Comparison of ENCODE assay signal across 9 cellular contexts in the genomic region with DNA sequence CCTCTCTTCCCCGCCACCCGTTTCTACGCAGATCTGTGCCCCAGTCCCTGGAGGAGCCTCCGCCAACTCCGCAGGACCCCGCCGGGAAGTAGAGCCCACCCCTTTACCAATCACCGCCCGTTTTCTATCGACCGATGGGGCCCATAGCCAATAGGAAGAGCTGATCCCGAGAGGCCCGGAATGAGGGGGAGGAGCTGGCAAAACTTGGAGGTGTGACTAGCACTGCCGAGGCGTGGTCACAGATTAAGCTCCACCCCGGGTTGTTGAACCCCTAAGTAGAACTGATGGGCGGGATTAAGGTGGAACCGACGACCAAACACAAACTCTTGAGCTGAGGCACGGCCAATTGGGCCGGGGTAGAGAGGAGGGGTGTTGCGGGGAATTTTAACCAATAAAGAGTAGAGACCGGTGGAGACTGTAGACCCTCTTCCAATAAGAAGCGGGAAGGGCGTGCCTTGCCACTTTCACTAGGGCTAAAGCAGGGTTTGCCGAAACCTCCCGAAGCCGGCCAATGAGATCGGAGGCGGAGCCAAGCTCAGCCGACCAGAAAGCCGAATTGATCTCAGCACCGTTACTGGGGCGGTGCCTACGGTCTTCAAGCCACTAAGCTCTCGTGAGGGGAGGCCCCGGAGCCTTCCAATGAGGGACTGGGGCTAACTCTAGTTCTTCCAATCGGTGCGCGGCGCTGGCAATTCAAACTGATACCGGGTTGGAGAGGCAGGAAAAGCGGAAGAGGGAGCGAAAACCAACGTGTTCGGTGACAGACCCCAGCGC. TPM values are rescaled to one million over a fixed set of nuclear protein-coding genes. Genes with fewer than 3 reads are reported as not detected.
A peak's percentile ranks its signal among the peaks of the same experiment; 100 is the strongest.
DNase-seq lines count a peak whose midpoint lies in the region; ATAC-seq, FAIRE-seq and TF ChIP-seq lines count a peak whose summit lies in the region.
"Not testable (repeated sequence)": the region's sequence is repeated elsewhere in the genome, so short reads cannot be mapped to it uniquely, and the experiment has no call there.
"Had no signal": no experiment of that assay in that cellular context is flagged by ENCODE, and none has a peak within 500 bp of the region (broad histone marks: within the 10 kb centered on the region; RNA-seq: fewer than 3 reads in every experiment).

A gene (plus strand): TSS at position 691 of the 774 bp plus-strand sequence. CDS start 874 bp downstream, outside the sequence.
A gene (minus strand): TSS at position 45 of the 774 bp plus-strand sequence. CDS start 2,427 bp downstream, outside the sequence.

- FAIRE-seq in endothelial cell of umbilical vein (lab: Jason Lieb, UNC): peak; percentile 86

- DNase-seq in CD8-positive, alpha-beta T cell; activated CD8-positive, alpha-beta T cell treated with anti-CD3 and anti-CD28 coated beads for 36 hours; endothelial cell of umbilical vein (ENCODE audit: low read depth, low spot score); right lobe of liver: not testable (repeated sequence)

- H3K27ac Mint-ChIP-seq in CD8-positive, alpha-beta T cell; activated CD8-positive, alpha-beta T cell treated with anti-CD3 and anti-CD28 coated beads for 36 hours: not testable (repeated sequence)

- no CpG with 5 or more reads among the region's 47 CpGs for WGBS in right lobe of liver (ENCODE audit: insufficient coverage, low coverage, low lambda C conversion rate, missing lambda C conversion rate)

- H3K4me3 Mint-ChIP-seq in CD8-positive, alpha-beta T cell: peak within 1 kb of the TSS; percentile 55
- H3K4me3 Mint-ChIP-seq in activated CD8-positive, alpha-beta T cell treated with anti-CD3 and anti-CD28 coated beads for 36 hours: peak within 1 kb of the TSS; percentile 85

- intact Hi-C loops in CD8-positive, alpha-beta T cell (cut with DNase I, micrococcal nuclease); activated CD8-positive, alpha-beta T cell treated with anti-CD3 and anti-CD28 coated beads for 36 hours (cut with micrococcal nuclease); endothelial cell of umbilical vein (cut with micrococcal nuclease); right lobe of liver (cut with DNase I): not testable (repeated sequence)

- not testable (repeated sequence) for H3K27me3 ChIP-seq in CD8-positive, alpha-beta T cell (ENCODE audit: insufficient read depth, low read length); HUES48 (ENCODE audit: control insufficient read depth, insufficient read depth, low read length); endothelial cell of umbilical vein (ENCODE audit: control insufficient read depth in 2 of 2, insufficient read depth in 2 of 2, low read length in 2 of 2); right lobe of liver

- not testable (repeated sequence) for TF ChIP-seq CTCF in CD8-positive, alpha-beta T cell (IDR thresholded peaks at IDR 0.05); activated CD8-positive, alpha-beta T cell treated with anti-CD3 and anti-CD28 coated beads for 36 hours (IDR thresholded peaks at IDR 0.05); endothelial cell of umbilical vein (IDR thresholded peaks at IDR 0.05; ENCODE audit: extremely low read depth in 1 of 2, insufficient read depth in 1 of 2, low read depth in 1 of 2, low read length in 2 of 2); right lobe of liver (IDR thresholded peaks at IDR 0.05)

- not testable (repeated sequence) for H3K36me3 ChIP-seq in CD8-positive, alpha-beta T cell (ENCODE audit: insufficient read depth, low read length); HUES48 (ENCODE audit: control insufficient read depth, insufficient read depth, low read length); endothelial cell of umbilical vein (ENCODE audit: control insufficient read depth in 2 of 2, extremely low read depth in 1 of 2, insufficient read depth in 2 of 2, low read length in 2 of 2); right lobe of liver

- BruUV-seq in endothelial cell of umbilical vein (replicated peaks; lab: Mats Ljungman, UMichigan): not testable (repeated sequence)

- not testable (repeated sequence) for H3K27ac ChIP-seq in CD8-positive, alpha-beta T cell (ENCODE audit: low read depth, low read length); HUES48 (ENCODE audit: low read depth, low read length); endothelial cell of umbilical vein (ENCODE audit: insufficient read depth, low read depth, low read length); right lobe of liver
- peak within 1 kb of the TSS in 3 of 21 experiments; percentile 47 to 69 (median 60) for H3K27ac ChIP-seq in skin epidermis

- not testable (repeated sequence) for H4K20me1 ChIP-seq in endothelial cell of umbilical vein (replicated peaks; ENCODE audit: control insufficient read depth, extremely low read depth, insufficient read depth, low read length)

- POLR2A ChIA-PET in CD8-positive, alpha-beta T cell (lab: Charles Lee); activated CD8-positive, alpha-beta T cell treated with anti-CD3 and anti-CD28 coated beads for 36 hours (lab: Charles Lee); endothelial cell of umbilical vein (lab: Charles Lee): not testable (repeated sequence)

- not testable (repeated sequence) for H3K79me2 ChIP-seq in endothelial cell of umbilical vein (ENCODE audit: control insufficient read depth, insufficient read depth, low read length)

- not testable (repeated sequence) for H3K27me3 Mint-ChIP-seq in CD8-positive, alpha-beta T cell (ENCODE audit: low read depth); activated CD8-positive, alpha-beta T cell treated with anti-CD3 and anti-CD28 coated beads for 36 hours

- H3K9me3 Mint-ChIP-seq in CD8-positive, alpha-beta T cell; activated CD8-positive, alpha-beta T cell treated with anti-CD3 and anti-CD28 coated beads for 36 hours: not testable (repeated sequence)

- dilution Hi-C loops in endothelial cell of umbilical vein (cut with MboI; ENCODE audit: extremely low pct_ligation_motif_present, low sequenced_read_pairs): not testable (repeated sequence)

- not testable (repeated sequence) for H3K4me1 ChIP-seq in CD8-positive, alpha-beta T cell (ENCODE audit: insufficient read depth, low read length); HUES48 (ENCODE audit: control insufficient read depth, insufficient read depth, low read length); endothelial cell of umbilical vein (ENCODE audit: control insufficient read depth, extremely low read depth, insufficient read depth, low read length); right lobe of liver

- not testable (repeated sequence) for H3K4me3 ChIP-seq in CD8-positive, alpha-beta T cell (ENCODE audit: low read depth, low read length)
- H3K4me3 ChIP-seq in HUES48 (ENCODE audit: low read depth, low read length) (peak within 1 kb of the TSS; percentile 54; the same call in 1 of the 2 replicates), endothelial cell of umbilical vein (replicated peaks in 1 of 3; ENCODE audit: insufficient read depth in 1 of 3, low read depth in 1 of 3, low read length in 3 of 3) (peak within 1 kb of the TSS in 1 of 3 experiments; percentile 29), right lobe of liver (peak within 1 kb of the TSS; percentile 29 to 54 (median 38)), skin epidermis (peak within 1 kb of the TSS in 6 of 7 experiments; percentile 23 to 45 (median 37))

- peak; percentile 79 for ATAC-seq in CD8-positive, alpha-beta T cell
- ATAC-seq in GM19438 (IDR thresholded peaks at IDR 0.05; ENCODE audit: low read depth, unreplicated experiment): peak; percentile 74
- ATAC-seq in HG02852 (IDR thresholded peaks at IDR 0.05; ENCODE audit: unreplicated experiment): peak; percentile 83
- ATAC-seq in activated CD8-positive, alpha-beta T cell treated with anti-CD3 and anti-CD28 coated beads for 36 hours: peak; percentile 84
- ATAC-seq in right lobe of liver: peak; percentile 81 to 88 (median 84)

- CTCF ChIA-PET in CD8-positive, alpha-beta T cell (lab: Charles Lee); activated CD8-positive, alpha-beta T cell treated with anti-CD3 and anti-CD28 coated beads for 36 hours (lab: Charles Lee); endothelial cell of umbilical vein (lab: Charles Lee): not testable (repeated sequence)

- H3K4me2 ChIP-seq in endothelial cell of umbilical vein (ENCODE audit: insufficient read depth, low read length): not testable (repeated sequence)

- H3K9me1 ChIP-seq in endothelial cell of umbilical vein (replicated peaks; ENCODE audit: control insufficient read depth, extremely low read depth, insufficient read depth, low read length): not testable (repeated sequence)

- not testable (repeated sequence) for H3K9me3 ChIP-seq in CD8-positive, alpha-beta T cell (ENCODE audit: low read length); HUES48 (ENCODE audit: control insufficient read depth, insufficient read depth, low read length); endothelial cell of umbilical vein (replicated peaks; ENCODE audit: control insufficient read depth, insufficient read depth, low read length); right lobe of liver

- not testable (repeated sequence) for H3K36me3 Mint-ChIP-seq in CD8-positive, alpha-beta T cell; activated CD8-positive, alpha-beta T cell treated with anti-CD3 and anti-CD28 coated beads for 36 hours (ENCODE audit: low read depth)

- H2AFZ ChIP-seq in endothelial cell of umbilical vein (ENCODE audit: low read depth, low read length): not testable (repeated sequence)

- H3K9ac ChIP-seq in HUES48 (ENCODE audit: low read depth, low read length); endothelial cell of umbilical vein (replicated peaks; ENCODE audit: extremely low read depth, insufficient read depth, low read length): not testable (repeated sequence)

- not testable (repeated sequence) for H3K4me1 Mint-ChIP-seq in CD8-positive, alpha-beta T cell (ENCODE audit: low read depth); activated CD8-positive, alpha-beta T cell treated with anti-CD3 and anti-CD28 coated beads for 36 hours (ENCODE audit: low read depth)

- TF ChIP-seq POLR2A in endothelial cell of umbilical vein (IDR thresholded peaks at IDR 0.05; ENCODE audit: low read depth, low read length); right lobe of liver (IDR thresholded peaks at IDR 0.05): not testable (repeated sequence)

RNA-seq across cellular contexts. Expression of the first gene that starts in this region (rescaled TPM):
- total RNA-seq in CD8-positive, alpha-beta T cell: not detected
- total RNA-seq in activated CD8-positive, alpha-beta T cell treated with anti-CD3 and anti-CD28 coated beads for 36 hours: 10 to 100 TPM; 21.0 to 23.2 TPM
- total RNA-seq in endothelial cell of umbilical vein (3.2 and 3.3 TPM in 2 replicates), right lobe of liver (under 1 TPM in 2 of 6 experiments, not detected in 4; 0.09 to 0.32 TPM)
- 0.49 and 1.2 TPM in 2 replicates for polyA plus RNA-seq in endothelial cell of umbilical vein
- 1.1 and 1.3 TPM in 2 replicates for polyA plus RNA-seq in endothelial cell of umbilical vein (2011; cell fraction: cytosol; rRNA removed)
- polyA plus RNA-seq in endothelial cell of umbilical vein (2011; cell fraction: nucleus; rRNA removed): 0.88 and 1.6 TPM in 2 replicates
- polyA plus RNA-seq in endothelial cell of umbilical vein (2012): 1.4 and 2.9 TPM in 2 replicates
- 0.97 and 1.1 TPM in 2 replicates for polyA minus RNA-seq in endothelial cell of umbilical vein
- polyA minus RNA-seq in endothelial cell of umbilical vein (2011; cell fraction: cytosol; rRNA and poly(A)+ RNA removed): 3.2 TPM
- 1.3 and 1.4 TPM in 2 replicates for polyA minus RNA-seq in endothelial cell of umbilical vein (2011; cell fraction: nucleus; rRNA and poly(A)+ RNA removed)
- total RNA-seq: mesenteric fat pad had no signal

RNA-seq across cellular contexts. Expression of the second gene that starts in this region (rescaled TPM):
- total RNA-seq in CD8-positive, alpha-beta T cell: 1 to 10 TPM; 4.8 TPM
- total RNA-seq in activated CD8-positive, alpha-beta T cell treated with anti-CD3 and anti-CD28 coated beads for 36 hours: 10 to 100 TPM; 14.4 to 15.7 TPM
- total RNA-seq in endothelial cell of umbilical vein (75.2 and 76.7 TPM in 2 replicates), right lobe of liver (1 to 10 TPM; 4.5 to 6.6 (median 6.1) TPM)
- 11.6 and 13.4 TPM in 2 replicates for polyA plus RNA-seq in endothelial cell of umbilical vein
- 23.2 and 30.1 TPM in 2 replicates for polyA plus RNA-seq in endothelial cell of umbilical vein (2011; cell fraction: cytosol; rRNA removed)
- 33.6 and 37.7 TPM in 2 replicates for polyA plus RNA-seq in endothelial cell of umbilical vein (2011; cell fraction: nucleus; rRNA removed)
- polyA plus RNA-seq in endothelial cell of umbilical vein (2012): 23.4 and 30.6 TPM in 2 replicates
- polyA minus RNA-seq in endothelial cell of umbilical vein: 29.8 and 67.2 TPM in 2 replicates
- 31.0 TPM for polyA minus RNA-seq in endothelial cell of umbilical vein (2011; cell fraction: cytosol; rRNA and poly(A)+ RNA removed)
- 39.2 and 58.4 TPM in 2 replicates for polyA minus RNA-seq in endothelial cell of umbilical vein (2011; cell fraction: nucleus; rRNA and poly(A)+ RNA removed)
